Comparison of ENCODE assay signal across 8 cellular contexts in genomic region chr17:35586569-35587073, GRCh38. TPM values are rescaled to one million over a fixed set of nuclear protein-coding genes. Genes with fewer than 3 reads are reported as not detected.
DNase-seq lines count a peak whose midpoint lies in the region; ATAC-seq and TF ChIP-seq lines count a peak whose summit lies in the region.

No MANE protein-coding gene starts in this region.

- no peaks in the 10 kb centered on the region for H3K9me3 ChIP-seq in ES-I3 (ENCODE audit: control insufficient read depth, insufficient read depth, low read length)
- no peaks in the 10 kb centered on the region for H3K9me3 ChIP-seq in vagina

- H3K36me3 Mint-ChIP-seq in brain (no peaks in the 10 kb centered on the region), memory B cell (peaks cover 3% of the 10 kb centered on the region)

- H3K9ac ChIP-seq in ES-I3 (ENCODE audit: low read depth, low read length) = peak overlapping the region; percentile 98

- H3K4me1 ChIP-seq in ES-I3 (ENCODE audit: insufficient read depth, low read length) (peaks cover 12% of the 10 kb centered on the region), vagina (peaks cover 30% of the 10 kb centered on the region)

- TF ChIP-seq POLR2A in vagina (IDR thresholded peaks at IDR 0.05) = no peak

- TF ChIP-seq CTCF in brain (conservative IDR thresholded peaks at IDR 0.05) (no peak), vagina (IDR thresholded peaks at IDR 0.05) (no peak)

- H3K9me3 Mint-ChIP-seq in brain (no peaks in the 10 kb centered on the region), memory B cell (no peaks in the 10 kb centered on the region)

- DNase-seq in memory B cell (ENCODE audit: low spot score in 2 of 2) (no peak), vagina (ENCODE audit: extremely low spot score in 2 of 2) (no peak)

- H3K27ac Mint-ChIP-seq in brain (peak overlapping the region; percentile 98 to 100 (median 99)), memory B cell (peak overlapping the region; percentile 99)

- H3K4me3 Mint-ChIP-seq in brain = peak overlapping the region; percentile 91 to 99 (median 98)
- peak overlapping the region; percentile 97 for H3K4me3 Mint-ChIP-seq in memory B cell

- H3K4me3 ChIP-seq in vagina = peak overlapping the region; percentile 68 to 75

- H3K27me3 ChIP-seq in vagina = no peaks in the 10 kb centered on the region

- peak; percentile 5 for ATAC-seq in HG03342 (IDR thresholded peaks at IDR 0.05; ENCODE audit: unreplicated experiment)
- ATAC-seq in memory B cell (ENCODE audit: low read depth) = peak; percentile 2
- ATAC-seq in HG03196 (IDR thresholded peaks at IDR 0.05; ENCODE audit: unreplicated experiment) = no peak
- ATAC-seq in HG03095 (IDR thresholded peaks at IDR 0.05; ENCODE audit: unreplicated experiment) = no peak
- ATAC-seq in HG02970 (IDR thresholded peaks at IDR 0.05; ENCODE audit: low FRiP score, unreplicated experiment) = no peak

- intact Hi-C loops in vagina (cut with DNase I) = no loop called here

- no peaks in the 10 kb centered on the region for H3K36me3 ChIP-seq in ES-I3 (ENCODE audit: insufficient read depth, low read length)
- H3K36me3 ChIP-seq in vagina = no peaks in the 10 kb centered on the region

- peak overlapping the region; percentile 74 for H3K27ac ChIP-seq in vagina

- H3K27me3 Mint-ChIP-seq in brain (peaks cover 24% of the 10 kb centered on the region), memory B cell (no peaks in the 10 kb centered on the region)

- peaks cover 49% of the 10 kb centered on the region for H3K4me1 Mint-ChIP-seq in brain
- H3K4me1 Mint-ChIP-seq in memory B cell = peaks cover 21% of the 10 kb centered on the region

RNA-seq across cellular contexts. Expression of gene AP2B1, which starts 0.5 kb away (rescaled TPM):
- 261 TPM for polyA plus RNA-seq in brain (ENCODE audit: insufficient read depth, low read depth, low replicate concordance)
- 62.1 TPM for total RNA-seq in vagina

RNA-seq across cellular contexts. Expression of gene PEX12, which starts 8.2 kb away (rescaled TPM):
- polyA plus RNA-seq in brain (ENCODE audit: insufficient read depth, low read depth, low replicate concordance) = 6.3 TPM
- 2.9 TPM for total RNA-seq in vagina

RNA-seq across cellular contexts. Expression of gene SLFN14, which starts 26.0 kb away (rescaled TPM):
- not detected for polyA plus RNA-seq in brain (ENCODE audit: insufficient read depth, low read depth, low replicate concordance)
- total RNA-seq in vagina = not detected

RNA-seq across cellular contexts. Expression of gene SLFN12L, which starts 49.1 kb away (rescaled TPM):
- not detected for polyA plus RNA-seq in brain (ENCODE audit: insufficient read depth, low read depth, low replicate concordance)
- total RNA-seq in vagina = 12.3 TPM

Comparison
In these comparisons a context has a peak if more than half of its experiments do, and no peak if none do; other contexts are left out.
1. ATAC-seq: peak in HG03342 (single experiment) and memory B cell (single experiment); none in HG03196 (single experiment), HG03095 (single experiment) and HG02970 (single experiment).